ENCODE assay signal across 1 cellular context in genomic region chr11:120532511-120533196, GRCh38.
TF ChIP-seq lines count a peak whose summit lies in the region.

No MANE protein-coding gene starts in this region.

TF ChIP-seq in H1, 55 proteins besides CTCF, POLR2A, EP300 and RAD21 (continued from another document):
- TF ChIP-seq JUND (IDR thresholded peaks at IDR 0.05; ENCODE audit: low read length) (0 out of 2 replicates have a peak, but pooled peaks have one; percentile 14), SAP30 (IDR thresholded peaks at IDR 0.05; ENCODE audit: insufficient read depth, insufficient replicate concordance, low read length) (no peak), ATF3 (IDR thresholded peaks at IDR 0.05; ENCODE audit: insufficient read depth, low read depth, low read length) (no peak), SP1 (IDR thresholded peaks at IDR 0.05; ENCODE audit: low read depth, low read length) (no peak), ZNF274 (IDR thresholded peaks at IDR 0.05; ENCODE audit: borderline replicate concordance, extremely low read depth, low read length) (no peak), GABPA (IDR thresholded peaks at IDR 0.05; ENCODE audit: borderline replicate concordance, insufficient read depth, low read length) (no peak), CBX8 (IDR thresholded peaks at IDR 0.05; ENCODE audit: borderline replicate concordance, low read depth, low read length) (no peak), GTF2F1 (IDR thresholded peaks at IDR 0.05; ENCODE audit: borderline replicate concordance, low read depth, low read length) (no peak), TAF1 (IDR thresholded peaks at IDR 0.05; ENCODE audit: low read depth, low read length) (no peak), ATF2 (IDR thresholded peaks at IDR 0.05; ENCODE audit: low read length) (no peak), CREB1 (IDR thresholded peaks at IDR 0.05) (0 out of 2 replicates have a peak, but pooled peaks have one; percentile 17), TBP (IDR thresholded peaks at IDR 0.05; ENCODE audit: low read depth, low read length) (no peak), CEBPB (IDR thresholded peaks at IDR 0.05; ENCODE audit: low read depth, low read length) (peak; percentile 60; the same call in 1 of the 2 replicates), CHD7 (IDR thresholded peaks at IDR 0.05; ENCODE audit: insufficient replicate concordance, low read length) (no peak), TAF7 (optimal IDR thresholded peaks at IDR 0.05; ENCODE audit: borderline replicate concordance, low read depth, low read length) (no peak), SUZ12 (IDR thresholded peaks at IDR 0.05; ENCODE audit: low read length) (no peak), POU5F1 (IDR thresholded peaks at IDR 0.05; ENCODE audit: low read depth, low read length) (no peak), TEAD4 (IDR thresholded peaks at IDR 0.05; ENCODE audit: low read depth, low read length) (0 out of 2 replicates have a peak, but pooled peaks have one; percentile 18)
